Comparison of ENCODE assay signal across 19 cellular contexts in genomic region chr10:100982916-100983830, GRCh38. TPM values are rescaled to one million over a fixed set of nuclear protein-coding genes. Genes with fewer than 3 reads are reported as not detected.
A peak's percentile ranks its signal among the peaks of the same experiment; 100 is the strongest.
DNase-seq lines count a peak whose midpoint lies in the region; ATAC-seq and TF ChIP-seq lines count a peak whose summit lies in the region.
"Had no signal": no experiment of that assay in that cellular context is flagged by ENCODE, and none has a peak within 500 bp of the region (broad histone marks: within the 10 kb centered on the region; RNA-seq: fewer than 3 reads in every experiment).

No MANE protein-coding gene starts in this region.

- H3K4me3 ChIP-seq in transverse colon: no peak overlapping the region
- H3K4me3 ChIP-seq: testis had no signal

- no peaks in the 10 kb centered on the region for H3K27me3 ChIP-seq in transverse colon
- H3K27me3 ChIP-seq: testis had no signal

- H3K9me3 ChIP-seq in transverse colon: no peaks in the 10 kb centered on the region
- H3K9me3 ChIP-seq: testis had no signal

- H3K27ac ChIP-seq in transverse colon: no peak overlapping the region
- H3K27ac ChIP-seq: HL-60, testis had no signal

- peak; percentile 58 for DNase-seq in activated effector memory CD4-positive, alpha-beta T cell treated with anti-CD3 and anti-CD28 coated beads, Interleukin-2, amount 50 U/mL, for 16 hours
- no peak for DNase-seq in activated effector memory CD4-positive, alpha-beta T cell treated with Interleukin-2 at 50 U/mL for 16 hours
- DNase-seq in chondrocyte (ENCODE audit: low spot score): peak; percentile 88
- DNase-seq in neural crest cell (ENCODE audit: low read depth, low spot score): no peak
- DNase-seq in transverse colon: peak; percentile 6
- no peak for DNase-seq in NCI-H1417 (lab: John Stamatoyannopoulos, UW)
- DNase-seq in AML-193 (lab: John Stamatoyannopoulos, UW): no peak
- DNase-seq: ACHN; activated CD4-positive, alpha-beta T cell treated with anti-CD3 and anti-CD28 coated beads, Interleukin-2, amount 10 ng/mL, durations not matched to agents 7 days and 5 days; activated naive CD4-positive, alpha-beta T cell treated with anti-CD3 and anti-CD28 coated beads, Interleukin-2, amount 50 U/mL, for 16 hours; GF-D8; left ventricle myocardium superior; NCI-H1694; right cardiac atrium; SHP77 treated with DMSO at 0.1 percent for 48 hours; stimulated activated CD4-positive, alpha-beta T cell treated with anti-CD3 and anti-CD28 coated beads, Interleukin-15, amount 100 ng/mL, for 24 hours; testis had no signal

- TF ChIP-seq EP300 in transverse colon (IDR thresholded peaks at IDR 0.05; ENCODE audit: low read depth): no peak

- H3K9me3 Mint-ChIP-seq in chondrocyte (ENCODE audit: low read depth) (no peaks in the 10 kb centered on the region), neural crest cell (no peaks in the 10 kb centered on the region)
- H3K9me3 Mint-ChIP-seq: activated CD4-positive, alpha-beta T cell treated with anti-CD3 and anti-CD28 coated beads, Interleukin-2, amount 10 ng/mL, durations not matched to agents 7 days and 5 days had no signal

- no peak for TF ChIP-seq CTCF in chondrocyte (IDR thresholded peaks at IDR 0.05)
- no peak for TF ChIP-seq CTCF in neural crest cell (conservative IDR thresholded peaks at IDR 0.05)
- TF ChIP-seq CTCF in transverse colon (IDR thresholded peaks at IDR 0.05): no peak

- no peak for TF ChIP-seq POLR2A in transverse colon (IDR thresholded peaks at IDR 0.05)

- peaks cover 15 to 22% (median 19%) of the 10 kb centered on the region in 4 donors for H3K4me1 ChIP-seq in transverse colon

- in situ Hi-C loops in transverse colon (cut with MboI; ENCODE audit: low pct_ligation_motif_present in 1 of 4, low pct_unique_long_range_greater_than_20kb in 1 of 4, low sequenced_read_pairs in 3 of 4): no loop called here

- H3K36me3 ChIP-seq in transverse colon: peaks cover 0 to 8% (median 0%) of the 10 kb centered on the region in 4 donors

- H3K4me3 Mint-ChIP-seq in chondrocyte (ENCODE audit: unreplicated experiment): no peak overlapping the region
- peak overlapping the region; percentile 28 for H3K4me3 Mint-ChIP-seq in neural crest cell
- H3K4me3 Mint-ChIP-seq: activated CD4-positive, alpha-beta T cell treated with anti-CD3 and anti-CD28 coated beads, Interleukin-2, amount 10 ng/mL, durations not matched to agents 7 days and 5 days had no signal

- H3K27ac Mint-ChIP-seq in chondrocyte (ENCODE audit: unreplicated experiment): no peak overlapping the region
- no peak overlapping the region for H3K27ac Mint-ChIP-seq in neural crest cell (ENCODE audit: unreplicated experiment)
- H3K27ac Mint-ChIP-seq: activated CD4-positive, alpha-beta T cell treated with anti-CD3 and anti-CD28 coated beads, Interleukin-2, amount 10 ng/mL, durations not matched to agents 7 days and 5 days had no signal

- intact Hi-C loops in transverse colon (cut with DNase I; ENCODE audit: low total_unique reads): no loop called here

- H3K27me3 Mint-ChIP-seq in chondrocyte (ENCODE audit: low read depth): no peaks in the 10 kb centered on the region
- H3K27me3 Mint-ChIP-seq in neural crest cell (ENCODE audit: low read depth): no peaks in the 10 kb centered on the region
- H3K27me3 Mint-ChIP-seq: activated CD4-positive, alpha-beta T cell treated with anti-CD3 and anti-CD28 coated beads, Interleukin-2, amount 10 ng/mL, durations not matched to agents 7 days and 5 days had no signal

- H3K36me3 Mint-ChIP-seq in chondrocyte (ENCODE audit: low read depth) (peaks cover 6% of the 10 kb centered on the region), neural crest cell (ENCODE audit: low read depth) (peaks cover 2% of the 10 kb centered on the region)

- 77 to 93% methylated on average over 2 to 24 of the region's 24 CpGs for WGBS in transverse colon (ENCODE audit: low coverage in 1 of 2), 2 donors

- ATAC-seq in GM21717 (IDR thresholded peaks at IDR 0.05; ENCODE audit: unreplicated experiment): no peak
- ATAC-seq: left ventricle myocardium superior, right cardiac atrium had no signal

- peaks cover 26% of the 10 kb centered on the region for H3K4me1 Mint-ChIP-seq in chondrocyte (ENCODE audit: low read depth)
- peaks cover 21% of the 10 kb centered on the region for H3K4me1 Mint-ChIP-seq in neural crest cell

RNA-seq across cellular contexts. Expression of gene MRPL43, which starts 4.1 kb away (rescaled TPM):
- total RNA-seq in chondrocyte: 54.0 to 74.1 TPM (median 57.3 TPM) in 3 replicates
- 62.9 and 64.0 TPM in 2 replicates for total RNA-seq in neural crest cell
- 100 to 1,000 TPM in 1 of 4 donors, 10 to 100 TPM in 3; 32.5 to 104 (median 77.1) TPM for total RNA-seq in transverse colon

RNA-seq across cellular contexts. Expression of gene TWNK, which starts 4.2 kb away (rescaled TPM):
- total RNA-seq in chondrocyte (4.8 to 6.6 TPM (median 5.4 TPM) in 3 replicates), neural crest cell (14.3 and 14.6 TPM in 2 replicates), transverse colon (10 to 100 TPM in 1 of 4 donors, 1 to 10 TPM in 3; 1.1 to 12.7 (median 3.3) TPM)

RNA-seq across cellular contexts. Expression of gene SEMA4G, which starts 13.9 kb away (rescaled TPM):
- 4.8 to 8.0 TPM (median 7.9 TPM) in 3 replicates for total RNA-seq in chondrocyte
- 7.0 and 9.1 TPM in 2 replicates for total RNA-seq in neural crest cell
- total RNA-seq in transverse colon: 100 to 1,000 TPM in 3 of 4 donors, 10 to 100 TPM in 1; 94.0 to 221 (median 121) TPM

RNA-seq across cellular contexts. Expression of gene LZTS2, which starts 16.4 kb away (rescaled TPM):
- total RNA-seq in chondrocyte (58.9 to 80.7 TPM (median 79.4 TPM) in 3 replicates), neural crest cell (70.8 and 71.0 TPM in 2 replicates), transverse colon (10 to 100 TPM; 41.8 to 86.8 (median 56.6) TPM)

RNA-seq across cellular contexts. Expression of gene PDZD7, which starts 47.8 kb away (rescaled TPM):
- 1.4 to 1.8 TPM (median 1.7 TPM) in 3 replicates for total RNA-seq in chondrocyte
- 0.50 and 0.68 TPM in 2 replicates for total RNA-seq in neural crest cell
- total RNA-seq in transverse colon: 1 to 10 TPM in 1 of 4 donors, under 1 TPM in 2, not detected in 1; 0.27 to 2.0 (median 0.64) TPM

Comparison
In these comparisons a context has a peak if more than half of its experiments do, and no peak if none do; other contexts are left out.
1. DNase-seq: peak in activated effector memory CD4-positive, alpha-beta T cell treated with anti-CD3 and anti-CD28 coated beads, Interleukin-2, amount 50 U/mL, for 16 hours (single experiment), chondrocyte (single experiment) and transverse colon (single experiment); none in activated effector memory CD4-positive, alpha-beta T cell treated with Interleukin-2 at 50 U/mL for 16 hours (single experiment), neural crest cell (single experiment), NCI-H1417 (0 of 3) and AML-193 (0 of 2).